In the genomic region with DNA sequence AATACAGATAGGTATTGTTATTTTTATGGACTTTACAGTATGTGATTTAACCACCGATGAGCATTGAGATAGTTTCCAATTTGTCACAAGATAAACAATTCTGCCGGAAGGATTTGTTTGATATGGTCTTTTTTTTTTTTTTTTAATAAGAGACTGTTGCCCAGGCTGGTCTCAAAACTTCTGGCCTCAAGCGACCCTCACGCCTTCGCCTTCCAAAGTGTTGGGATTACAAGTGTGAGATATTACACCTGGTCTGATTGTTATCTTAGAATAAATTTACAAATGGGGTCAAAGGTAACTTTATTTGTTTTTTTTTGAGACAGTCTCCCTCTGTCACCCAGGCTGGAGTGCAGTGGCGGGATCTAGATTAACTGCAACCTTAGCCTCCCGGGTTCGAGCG, we compare ENCODE assay signal across 8 cellular contexts. TPM values are rescaled to one million over a fixed set of nuclear protein-coding genes. Genes with fewer than 3 reads are reported as not detected.
DNase-seq lines count a peak whose midpoint lies in the region; ATAC-seq and TF ChIP-seq lines count a peak whose summit lies in the region.

No MANE protein-coding gene starts in this region.

- H3K4me1 Mint-ChIP-seq in naive thymus-derived CD4-positive, alpha-beta T cell, result peaks cover 15 to 62% (median 49%) of the 10 kb centered on the region in 7 donors

- H3K4me1 ChIP-seq in colonic mucosa, result no peaks in the 10 kb centered on the region
- peaks cover 6 to 28% of the 10 kb centered on the region in 2 donors for H3K4me1 ChIP-seq in naive thymus-derived CD4-positive, alpha-beta T cell (ENCODE audit: control insufficient read depth in 2 of 2, insufficient read depth in 2 of 2, low read length in 2 of 2)

- no peaks in the 10 kb centered on the region for H3K9me3 ChIP-seq in colonic mucosa
- no peaks in the 10 kb centered on the region for H3K9me3 ChIP-seq in naive thymus-derived CD4-positive, alpha-beta T cell (ENCODE audit: control insufficient read depth in 2 of 3, low read length in 3 of 3)

- H3K4me3 Mint-ChIP-seq in naive thymus-derived CD4-positive, alpha-beta T cell, result peak overlapping the region; percentile 76 to 95 (median 88)

- H3K36me3 Mint-ChIP-seq in naive thymus-derived CD4-positive, alpha-beta T cell, result peaks cover 0 to 4% (median 3%) of the 10 kb centered on the region in 5 donors

- no peaks in the 10 kb centered on the region for H3K27me3 Mint-ChIP-seq in naive thymus-derived CD4-positive, alpha-beta T cell

- no peaks in the 10 kb centered on the region for H3K27me3 ChIP-seq in colonic mucosa
- no peaks in the 10 kb centered on the region for H3K27me3 ChIP-seq in naive thymus-derived CD4-positive, alpha-beta T cell (ENCODE audit: control insufficient read depth in 2 of 2, insufficient read depth in 2 of 2, low read length in 2 of 2)

- H3K36me3 ChIP-seq in colonic mucosa, result no peaks in the 10 kb centered on the region
- H3K36me3 ChIP-seq in naive thymus-derived CD4-positive, alpha-beta T cell (ENCODE audit: control insufficient read depth in 2 of 3, insufficient read depth in 3 of 3, low read length in 3 of 3), result peaks cover 0 to 3% (median 0%) of the 10 kb centered on the region in 3 experiments

- DNase-seq in AG04449 (ENCODE audit: low read depth, low spot score), result no peak
- DNase-seq in Jurkat, Clone E6-1 (ENCODE audit: low read depth, low spot score), result no peak
- DNase-seq in colonic mucosa, result no peak
- no peak for DNase-seq in naive thymus-derived CD4-positive, alpha-beta T cell
- DNase-seq in effector CD4-positive, alpha-beta T cell, result no peak
- no peak for DNase-seq in nucleus accumbens (lab: John Stamatoyannopoulos, UW)

- TF ChIP-seq CTCF in AG04449 (IDR thresholded peaks at IDR 0.05; ENCODE audit: insufficient read depth, low read length, missing control alignments) (no peak), colonic mucosa (IDR thresholded peaks at IDR 0.05) (no peak)

- POLR2A ChIA-PET in AG04449 (lab: Yijun Ruan, JAX), result no interaction called here
- POLR2A ChIA-PET in naive thymus-derived CD4-positive, alpha-beta T cell (lab: Charles Lee), result interaction anchor here (0.6 to 2.5 kb wide), 8 partner anchors 11 to 84 kb away, joined by 3 to 12 read pairs (median 3); a partner anchor contains a TSS

- H3K9me3 Mint-ChIP-seq in naive thymus-derived CD4-positive, alpha-beta T cell, result peaks cover 0 to 4% (median 0%) of the 10 kb centered on the region in 11 donors

- no peak for ATAC-seq in naive thymus-derived CD4-positive, alpha-beta T cell
- ATAC-seq in HG02870 (IDR thresholded peaks at IDR 0.05; ENCODE audit: unreplicated experiment) (no peak), HG02763 (IDR thresholded peaks at IDR 0.05; ENCODE audit: unreplicated experiment) (no peak)

- H3K27ac Mint-ChIP-seq in naive thymus-derived CD4-positive, alpha-beta T cell, result peak overlapping the region in 8 of 9 donors; percentile 75 to 97 (median 90)

- no peak overlapping the region for H3K27ac ChIP-seq in colonic mucosa
- peak overlapping the region; percentile 77 for H3K27ac ChIP-seq in naive thymus-derived CD4-positive, alpha-beta T cell (ENCODE audit: low read depth, low read length)

- H3K4me3 ChIP-seq in AG04449 (ENCODE audit: low read depth, low read length) (peak overlapping the region; percentile 75), colonic mucosa (peak overlapping the region; percentile 84)
- H3K4me3 ChIP-seq in Jurkat, Clone E6-1 (ENCODE audit: low read length), result peak overlapping the region; percentile 73
- H3K4me3 ChIP-seq in naive thymus-derived CD4-positive, alpha-beta T cell (ENCODE audit: low read length), result peak overlapping the region; percentile 71

- peak overlapping the region in 1 of 2 donors; percentile 82 for H3K9ac ChIP-seq in colonic mucosa (ENCODE audit: low read depth in 2 of 2, low read length in 2 of 2)

- intact Hi-C loops in colonic mucosa (cut with DNase I), result no loop called here
- intact Hi-C loops in naive thymus-derived CD4-positive, alpha-beta T cell (cut with micrococcal nuclease), result loop anchor here (1.0 to 5.0 kb wide), 4 partner anchors 15 to 883 kb away; a partner anchor contains a TSS

- CTCF ChIA-PET in AG04449 (lab: Yijun Ruan, JAX), result interaction anchor here (0.8 kb wide), 1 partner anchor 35 kb away, joined by 3 read pairs; no protein-coding TSS in a partner anchor
- CTCF ChIA-PET in naive thymus-derived CD4-positive, alpha-beta T cell (lab: Charles Lee), result no interaction called here

RNA-seq across cellular contexts. Expression of a gene that starts 1.2 kb away (rescaled TPM):
- polyA plus RNA-seq in Jurkat, Clone E6-1 (2012; ENCODE audit: insufficient read depth, insufficient read length), result 8.0 TPM
- total RNA-seq in colonic mucosa, result 10 to 100 TPM; 13.0 to 26.7 TPM
- total RNA-seq in naive thymus-derived CD4-positive, alpha-beta T cell, result 10 to 100 TPM; 11.7 to 57.2 (median 38.0) TPM
- polyA plus RNA-seq in naive thymus-derived CD4-positive, alpha-beta T cell, result 1 to 10 TPM; 5.3 to 9.0 TPM
